ENCODE assay signal across 19 cellular contexts in genomic region chr14:63091394-63091996, GRCh38. TPM values are rescaled to one million over a fixed set of nuclear protein-coding genes. Genes with fewer than 3 reads are reported as not detected.
DNase-seq lines count a peak whose midpoint lies in the region; ATAC-seq, FAIRE-seq and TF ChIP-seq lines count a peak whose summit lies in the region.
"Had no signal": no experiment of that assay in that cellular context is flagged by ENCODE, and none has a peak within 500 bp of the region (broad histone marks: within the 10 kb centered on the region; RNA-seq: fewer than 3 reads in every experiment).

No MANE protein-coding gene starts in this region.

- no peaks in the 10 kb centered on the region for H3K4me1 ChIP-seq in endodermal cell (ENCODE audit: control insufficient read depth, insufficient read depth, low read length)
- H3K4me1 ChIP-seq in neural progenitor cell, result peaks cover 8% of the 10 kb centered on the region

- H4K20me1 ChIP-seq in neural progenitor cell (ENCODE audit: low read depth), result no peaks in the 10 kb centered on the region

- DNase-seq in GM06990 (ENCODE audit: extremely low read depth, insufficient read length) (no peak), HTR-8/SVneo (ENCODE audit: insufficient read length, low spot score) (no peak), endodermal cell (peak; percentile 56), neural progenitor cell (ENCODE audit: low spot score) (no peak), activated T-cell treated with anti-CD3 and anti-CD28 coated beads for 4 hours (no peak)
- DNase-seq: C1 segment of cervical spinal cord; CD8-positive, alpha-beta memory T cell; DMS79; HCEC 1CT; MM.1S; NCI-H1092; NCI-H146; NCI-H2081; NCI-H2171 treated with DMSO at 0.1 percent for 48 hours; NCI-H446 treated with DMSO at 0.1 percent for 48 hours had no signal

- H3K27ac Mint-ChIP-seq in endodermal cell (no peak overlapping the region), neural progenitor cell (no peak overlapping the region)
- H3K27ac Mint-ChIP-seq: CD8-positive, alpha-beta memory T cell; IgD-negative memory B cell had no signal

- H3K4me3 ChIP-seq in GM06990 (replicated peaks; ENCODE audit: low read depth, low read length) (no peak overlapping the region), endodermal cell (ENCODE audit: low read length) (no peak overlapping the region), neural progenitor cell (no peak overlapping the region)

- no peak overlapping the region for H3K4me2 ChIP-seq in neural progenitor cell

- H3K9me3 Mint-ChIP-seq in endodermal cell (no peaks in the 10 kb centered on the region), neural progenitor cell (no peaks in the 10 kb centered on the region)

- H3K36me3 Mint-ChIP-seq in endodermal cell (ENCODE audit: low read depth) (no peaks in the 10 kb centered on the region), neural progenitor cell (no peaks in the 10 kb centered on the region)
- H3K36me3 Mint-ChIP-seq: CD8-positive, alpha-beta memory T cell; IgD-negative memory B cell had no signal

- H3K4me1 Mint-ChIP-seq in endodermal cell (no peaks in the 10 kb centered on the region), neural progenitor cell (peaks cover 10% of the 10 kb centered on the region)
- H3K4me1 Mint-ChIP-seq: CD8-positive, alpha-beta memory T cell; IgD-negative memory B cell had no signal

- no peaks in the 10 kb centered on the region for H3F3A ChIP-seq in neural progenitor cell (ENCODE audit: low read depth)

- 86 to 100% methylated on average over 3 of the region's 5 CpGs for WGBS in endodermal cell (ENCODE audit: insufficient coverage in 1 of 2, insufficient read length in 1 of 2), 2 experiments

- TF ChIP-seq CTCF in GM06990 (IDR thresholded peaks at IDR 0.05; ENCODE audit: insufficient read depth, low read length, poor library complexity, severe bottlenecking), result peak; percentile 9
- TF ChIP-seq CTCF in endodermal cell (conservative IDR thresholded peaks at IDR 0.05), result peak; percentile 65
- peak; percentile 42 for TF ChIP-seq CTCF in neural progenitor cell (IDR thresholded peaks at IDR 0.05)

- H3K36me3 ChIP-seq in GM06990 (ENCODE audit: control insufficient read depth, insufficient read depth, low read length), result no peaks in the 10 kb centered on the region
- no peaks in the 10 kb centered on the region for H3K36me3 ChIP-seq in endodermal cell (ENCODE audit: control insufficient read depth, insufficient read depth, low read length)
- no peaks in the 10 kb centered on the region for H3K36me3 ChIP-seq in neural progenitor cell

- H3K9ac ChIP-seq in endodermal cell (ENCODE audit: extremely low read depth, low read length, poor library complexity, severe bottlenecking), result no peak overlapping the region
- H3K9ac ChIP-seq in neural progenitor cell, result no peak overlapping the region

- FAIRE-seq in HTR-8/SVneo (lab: Jason Lieb, UNC), result peak; percentile 87

- H3K27me3 Mint-ChIP-seq in endodermal cell (ENCODE audit: insufficient read depth) (no peaks in the 10 kb centered on the region), neural progenitor cell (ENCODE audit: insufficient read depth, low read depth) (peaks cover 2% of the 10 kb centered on the region)
- H3K27me3 Mint-ChIP-seq: IgD-negative memory B cell had no signal

- H3K27ac ChIP-seq in endodermal cell (ENCODE audit: low read depth, low read length), result no peak overlapping the region
- H3K27ac ChIP-seq in neural progenitor cell, result no peak overlapping the region
- H3K27ac ChIP-seq: HL-60 had no signal

- H3K4me3 Mint-ChIP-seq in endodermal cell (no peak overlapping the region), neural progenitor cell (no peak overlapping the region)
- H3K4me3 Mint-ChIP-seq: CD8-positive, alpha-beta memory T cell; IgD-negative memory B cell had no signal

- ATAC-seq in GM21381 (IDR thresholded peaks at IDR 0.05; ENCODE audit: unreplicated experiment) (no peak), GM18868 (IDR thresholded peaks at IDR 0.05; ENCODE audit: unreplicated experiment) (no peak)

- H3K9me3 ChIP-seq in endodermal cell (ENCODE audit: control insufficient read depth, low read length), result no peaks in the 10 kb centered on the region
- H3K9me3 ChIP-seq in neural progenitor cell (ENCODE audit: low read depth), result no peaks in the 10 kb centered on the region

- H3K27me3 ChIP-seq in GM06990 (replicated peaks; ENCODE audit: control insufficient read depth, insufficient read depth, low read length) (no peaks in the 10 kb centered on the region), endodermal cell (ENCODE audit: control insufficient read depth, insufficient read depth, low read length, poor library complexity, severe bottlenecking) (no peaks in the 10 kb centered on the region), neural progenitor cell (no peaks in the 10 kb centered on the region)

- H3K79me2 ChIP-seq in neural progenitor cell (ENCODE audit: low read depth), result no peaks in the 10 kb centered on the region

- no peak overlapping the region for H2AFZ ChIP-seq in neural progenitor cell (replicated peaks)

RNA-seq across cellular contexts. Expression of gene KCNH5, which starts 46.2 kb away (rescaled TPM):
- total RNA-seq in endodermal cell (1 to 10 TPM; 2.5 to 3.9 TPM), neural progenitor cell (ENCODE audit: low replicate concordance) (1.9 and 4.6 TPM in 2 replicates)
- polyA plus RNA-seq in endodermal cell (2013, experiment 1 of 2), result 1.1 TPM
- polyA plus RNA-seq in endodermal cell (2013, experiment 2 of 2), result 1.2 TPM
- total RNA-seq: CD8-positive, alpha-beta memory T cell had no signal
- polyA plus RNA-seq: CD8-positive, alpha-beta memory T cell; IgD-negative memory B cell had no signal

Comparison
In these comparisons a context has a peak if more than half of its experiments do, and no peak if none do; other contexts are left out.
1. CTCF ChIP-seq: peak in every context shown above with its lines; median percentile 65 in endodermal cell; 42 in neural progenitor cell; 9 in GM06990.